ENCODE assay signal across 6 cellular contexts in genomic region chr5:151228986-151229385, GRCh38.
"Had no signal": no experiment of that assay in that cellular context is flagged by ENCODE, and none has a peak within 500 bp of the region (broad histone marks: within the 10 kb centered on the region; RNA-seq: fewer than 3 reads in every experiment).

No MANE protein-coding gene starts in this region.

- ATAC-seq: HCT116, K562 had no signal

- H3K4me3 ChIP-seq: HAP-1, K562 had no signal

- H3K36me3 ChIP-seq: HAP-1 had no signal

- H3K9me3 ChIP-seq: HAP-1 had no signal

- DNase-seq: GOT3, H7, IMR-90 had no signal
